ENCODE assay signal across 16 cellular contexts in genomic region chr11:61473370-61474025, GRCh38. TPM values are rescaled to one million over a fixed set of nuclear protein-coding genes. Genes with fewer than 3 reads are reported as not detected.
DNase-seq lines count a peak whose midpoint lies in the region; ATAC-seq and TF ChIP-seq lines count a peak whose summit lies in the region.
"Had no signal": no experiment of that assay in that cellular context is flagged by ENCODE, and none has a peak within 500 bp of the region (broad histone marks: within the 10 kb centered on the region; RNA-seq: fewer than 3 reads in every experiment).

No MANE protein-coding gene starts in this region.

- ATAC-seq in left colon (peak; percentile 80), HG03571 (IDR thresholded peaks at IDR 0.05; ENCODE audit: unreplicated experiment) (no peak), GM21390 (IDR thresholded peaks at IDR 0.05; ENCODE audit: unreplicated experiment) (no peak)

- no peak for DNase-seq in activated naive CD4-positive, alpha-beta T cell treated with anti-CD3 and anti-CD28 coated beads, Interleukin-2, amount 50 U/mL, for 16 hours
- DNase-seq in left colon: no peak
- DNase-seq in superior temporal gyrus (ENCODE audit: extremely low spot score): peak; percentile 50
- no peak for DNase-seq in SK-N-DZ (ENCODE audit: low spot score)
- DNase-seq: cortex of kidney, foreskin melanocyte, NCI-H2081 treated with DMSO at 0.1 percent for 48 hours, SHP77, small intestine, T1000 had no signal

- intact Hi-C loops in left colon (cut with DNase I, micrococcal nuclease): loop anchor here in 1 of 2 donors (10.0 kb wide), 1 partner anchor 161 kb away; no protein-coding TSS in a partner anchor

- peaks cover 5% of the 10 kb centered on the region for H3K4me1 Mint-ChIP-seq in activated naive CD4-positive, alpha-beta T cell treated with anti-CD3 and anti-CD28 coated beads, Interleukin-2, amount 50 U/mL, for 24 hours
- H3K4me1 Mint-ChIP-seq in brain: peaks cover 42% of the 10 kb centered on the region

- no peaks in the 10 kb centered on the region for H3K9me3 Mint-ChIP-seq in activated naive CD4-positive, alpha-beta T cell treated with anti-CD3 and anti-CD28 coated beads, Interleukin-2, amount 50 U/mL, for 24 hours
- peaks cover 0 to 3% (median 0%) of the 10 kb centered on the region in 5 experiments for H3K9me3 Mint-ChIP-seq in brain
- H3K9me3 Mint-ChIP-seq: nephron had no signal

- TF ChIP-seq CTCF in brain (conservative IDR thresholded peaks at IDR 0.05): no peak

- H3K27ac Mint-ChIP-seq in activated naive CD4-positive, alpha-beta T cell treated with anti-CD3 and anti-CD28 coated beads, Interleukin-2, amount 50 U/mL, for 24 hours: peak overlapping the region; percentile 4
- H3K27ac Mint-ChIP-seq in brain: peak overlapping the region; percentile 8 to 99 (median 16)

- no peak overlapping the region for H3K4me3 Mint-ChIP-seq in activated naive CD4-positive, alpha-beta T cell treated with anti-CD3 and anti-CD28 coated beads, Interleukin-2, amount 50 U/mL, for 24 hours
- H3K4me3 Mint-ChIP-seq in brain: no peak overlapping the region
- H3K4me3 Mint-ChIP-seq: nephron had no signal

- peaks cover 6% of the 10 kb centered on the region for H3K36me3 Mint-ChIP-seq in activated naive CD4-positive, alpha-beta T cell treated with anti-CD3 and anti-CD28 coated beads, Interleukin-2, amount 50 U/mL, for 24 hours
- peaks cover 33% of the 10 kb centered on the region for H3K36me3 Mint-ChIP-seq in brain

- H3K27me3 Mint-ChIP-seq in activated naive CD4-positive, alpha-beta T cell treated with anti-CD3 and anti-CD28 coated beads, Interleukin-2, amount 50 U/mL, for 24 hours: no peaks in the 10 kb centered on the region
- H3K27me3 Mint-ChIP-seq in brain: peaks cover 4% of the 10 kb centered on the region

RNA-seq across cellular contexts. Expression of gene LRRC10B, which starts 35.1 kb away (rescaled TPM):
- 5.1 TPM for polyA plus RNA-seq in brain (ENCODE audit: insufficient read depth, low read depth, low replicate concordance)
- total RNA-seq in left colon: under 1 TPM; 0.61 to 0.75 TPM
- polyA plus RNA-seq in SK-N-DZ (2014; cell fraction: cytosol; rRNA removed): 0.39 TPM in 1 of 2 replicates, not detected in the other
- polyA plus RNA-seq in SK-N-DZ (2014; cell fraction: nucleus; rRNA removed): 0.43 TPM in 1 of 2 replicates, not detected in the other
- total RNA-seq: MCF 10A had no signal

RNA-seq across cellular contexts. Expression of gene SDHAF2, which starts 43.6 kb away (rescaled TPM):
- polyA plus RNA-seq in brain (ENCODE audit: insufficient read depth, low read depth, low replicate concordance): 48.2 TPM
- 10 to 100 TPM; 33.4 to 39.2 TPM for total RNA-seq in left colon
- 37.7 and 41.8 TPM in 2 replicates for polyA plus RNA-seq in SK-N-DZ (2014; cell fraction: cytosol; rRNA removed)
- 45.3 and 48.5 TPM in 2 replicates for polyA plus RNA-seq in SK-N-DZ (2014; cell fraction: nucleus; rRNA removed)

RNA-seq across cellular contexts. Expression of gene CPSF7, which starts 43.7 kb away (rescaled TPM):
- polyA plus RNA-seq in brain (ENCODE audit: insufficient read depth, low read depth, low replicate concordance): 94.7 TPM
- total RNA-seq in left colon: 10 to 100 TPM; 58.1 to 59.0 TPM
- 64.0 and 78.8 TPM in 2 replicates for polyA plus RNA-seq in SK-N-DZ (2014; cell fraction: cytosol; rRNA removed)
- 130 and 149 TPM in 2 replicates for polyA plus RNA-seq in SK-N-DZ (2014; cell fraction: nucleus; rRNA removed)
